In genomic region chr16:22646948-22647556, GRCh38 we compare ENCODE assay signal across 19 cellular contexts.
DNase-seq lines count a peak whose midpoint lies in the region; ATAC-seq, FAIRE-seq and TF ChIP-seq lines count a peak whose summit lies in the region.
"Had no signal": no experiment of that assay in that cellular context is flagged by ENCODE, and none has a peak within 500 bp of the region (broad histone marks: within the 10 kb centered on the region; RNA-seq: fewer than 3 reads in every experiment).

No MANE protein-coding gene starts in this region.

- no peak overlapping the region for H4K91ac ChIP-seq in H1 (replicated peaks; ENCODE audit: insufficient read length, low read length)

- no peak overlapping the region for H2BK20ac ChIP-seq in H1 (ENCODE audit: low read length)

- TF ChIP-seq RAD21 in H1 (IDR thresholded peaks at IDR 0.05 in 1 of 2, conservative IDR thresholded peaks at IDR 0.05 in 1 of 2; ENCODE audit: low read depth in 2 of 2, low read length in 2 of 2), result no peak

- H2BK120ac ChIP-seq in H1 (replicated peaks; ENCODE audit: low read depth, low read length), result no peak overlapping the region

- no peak overlapping the region for H4K5ac ChIP-seq in H1 (ENCODE audit: insufficient read length, low read depth, low read length)

- DNase-seq in activated CD8-positive, alpha-beta memory T cell treated with anti-CD3 and anti-CD28 coated beads for 24 hours, result peak; percentile 32
- DNase-seq in activated CD8-positive, alpha-beta memory T cell treated with anti-CD3 and anti-CD28 coated beads, Interleukin-2, amount 50 U/mL, for 4 hours, result no peak
- DNase-seq in NCI-H69 (lab: John Stamatoyannopoulos, UW) (peak; percentile 25), H1 (ENCODE audit: low read depth in 1 of 2, low spot score in 2 of 2) (no peak), AG20443 (ENCODE audit: low spot score) (no peak), SIG-M5 treated with dmso at 0.1 percent for 504 hours (lab: John Stamatoyannopoulos, UW; ENCODE audit: unreplicated experiment) (no peak)
- DNase-seq in stimulated activated effector memory CD8-positive, alpha-beta T cell treated with anti-CD3 and anti-CD28 coated beads, Interleukin-12 subunit alpha, Interleukin-12 subunit beta, amount 100 ng/mL, for 72 hours (ENCODE audit: low spot score in 2 of 2), result no peak
- no peak for DNase-seq in activated T-cell treated with anti-CD3 and anti-CD28 coated beads, Interleukin-2, amount 50 U/mL, for 72 hours
- DNase-seq: ACHN; AML-193; Caco-2; CD4-positive, alpha-beta T cell had no signal

- TF ChIP-seq CTCF in H1 (IDR thresholded peaks at IDR 0.05; ENCODE audit: control extremely low read depth in 1 of 3, insufficient read depth in 1 of 3, low read depth in 1 of 3, low read length in 3 of 3), result no peak

- H3K23ac ChIP-seq in H1 (ENCODE audit: insufficient read length), result no peak overlapping the region

- peak; percentile 27 for ATAC-seq in stimulated activated effector memory CD8-positive, alpha-beta T cell treated with anti-CD3 and anti-CD28 coated beads, Interleukin-12 subunit alpha, Interleukin-12 subunit beta, amount 100 ng/mL, for 72 hours
- no peak for ATAC-seq in activated T-cell treated with anti-CD3 and anti-CD28 coated beads, Interleukin-2, amount 50 U/mL, for 72 hours (replicated peaks in 1 of 2)

- TF ChIP-seq POLR2A in H1 (IDR thresholded peaks at IDR 0.05; ENCODE audit: control extremely low read depth in 1 of 2, low read depth in 2 of 2, low read length in 2 of 2), result no peak

- no peaks in the 10 kb centered on the region for H4K20me1 ChIP-seq in H1 (replicated peaks in 1 of 2; ENCODE audit: control insufficient read depth in 1 of 2, insufficient read depth in 2 of 2, low read length in 2 of 2)

- no peaks in the 10 kb centered on the region for H3K4me1 Mint-ChIP-seq in stimulated activated effector memory CD8-positive, alpha-beta T cell treated with anti-CD3 and anti-CD28 coated beads, Interleukin-12 subunit alpha, Interleukin-12 subunit beta, amount 100 ng/mL, for 72 hours
- no peaks in the 10 kb centered on the region for H3K4me1 Mint-ChIP-seq in activated T-cell treated with anti-CD3 and anti-CD28 coated beads, Interleukin-2, amount 50 U/mL, for 72 hours (ENCODE audit: low read depth)

- H3K27ac ChIP-seq in H1 (ENCODE audit: low read depth, low read length), result no peak overlapping the region
- H3K27ac ChIP-seq: C4-2B had no signal

- no peak overlapping the region for H3K56ac ChIP-seq in H1 (replicated peaks; ENCODE audit: insufficient read length, low read depth, low read length)

- H3K36me3 ChIP-seq in H1 (ENCODE audit: control insufficient read depth in 2 of 4, insufficient read depth in 4 of 4, low read length in 3 of 4), result no peaks in the 10 kb centered on the region

- H3K14ac ChIP-seq in H1 (ENCODE audit: insufficient read length), result no peak overlapping the region

- no peak overlapping the region for H3K4me3 Mint-ChIP-seq in stimulated activated effector memory CD8-positive, alpha-beta T cell treated with anti-CD3 and anti-CD28 coated beads, Interleukin-12 subunit alpha, Interleukin-12 subunit beta, amount 100 ng/mL, for 72 hours
- no peak overlapping the region for H3K4me3 Mint-ChIP-seq in activated T-cell treated with anti-CD3 and anti-CD28 coated beads, Interleukin-2, amount 50 U/mL, for 72 hours
- H3K4me3 Mint-ChIP-seq: CD4-positive, alpha-beta T cell had no signal

- 89% methylated on average over 7 of the region's 7 CpGs; no CpG with 5 or more reads in 1 of the 2 experiments for WGBS in H1 (ENCODE audit: extremely low coverage in 1 of 2, insufficient coverage in 1 of 2, insufficient read length in 1 of 2, insufficient replicate concordance in 2 of 2, low coverage in 1 of 2, low lambda C conversion rate in 2 of 2, missing lambda C conversion rate in 1 of 2), 2 experiments

- H3K23me2 ChIP-seq in H1 (ENCODE audit: low read depth, low read length), result no peaks in the 10 kb centered on the region

- H2BK15ac ChIP-seq in H1 (ENCODE audit: low read length), result no peak overlapping the region

- no peak overlapping the region for H2BK5ac ChIP-seq in H1 (ENCODE audit: low read depth, low read length)

- H3K4me1 ChIP-seq in H1 (replicated peaks in 1 of 4; ENCODE audit: control insufficient read depth in 3 of 4, insufficient read depth in 4 of 4, low read length in 3 of 4), result no peaks in the 10 kb centered on the region
- H3K4me1 ChIP-seq: Caco-2 had no signal

- H3K36me3 Mint-ChIP-seq in stimulated activated effector memory CD8-positive, alpha-beta T cell treated with anti-CD3 and anti-CD28 coated beads, Interleukin-12 subunit alpha, Interleukin-12 subunit beta, amount 100 ng/mL, for 72 hours, result no peaks in the 10 kb centered on the region
- H3K36me3 Mint-ChIP-seq in activated T-cell treated with anti-CD3 and anti-CD28 coated beads, Interleukin-2, amount 50 U/mL, for 72 hours (ENCODE audit: insufficient read depth in 2 of 2), result no peaks in the 10 kb centered on the region

- no peaks in the 10 kb centered on the region for H3K27me3 Mint-ChIP-seq in activated T-cell treated with anti-CD3 and anti-CD28 coated beads, Interleukin-2, amount 50 U/mL, for 72 hours (ENCODE audit: low read depth)

- no peaks in the 10 kb centered on the region for H3K79me1 ChIP-seq in H1 (ENCODE audit: low read depth, low read length)

- TF ChIP-seq EP300 in H1 (IDR thresholded peaks at IDR 0.05; ENCODE audit: borderline replicate concordance in 1 of 2, low read depth in 2 of 2, low read length in 2 of 2), result no peak

- H3K4me2 ChIP-seq in H1 (ENCODE audit: insufficient read depth in 1 of 2, low read depth in 2 of 2, low read length in 2 of 2), result no peak overlapping the region

- H2AK5ac ChIP-seq in H1 (ENCODE audit: low read depth, low read length), result no peak overlapping the region

- no peak overlapping the region for H3K18ac ChIP-seq in H1 (ENCODE audit: extremely low read depth, low read length)

- H3K27me3 ChIP-seq in H1 (replicated peaks in 1 of 4; ENCODE audit: control insufficient read depth in 3 of 4, extremely low read depth in 1 of 4, insufficient read depth in 3 of 4, low read length in 3 of 4), result no peaks in the 10 kb centered on the region

- H2AFZ ChIP-seq in H1 (ENCODE audit: low read length), result peak overlapping the region; percentile 8; the same call in 1 of the 2 replicates

- H4K8ac ChIP-seq in H1 (ENCODE audit: extremely low read depth, insufficient read depth, low read length), result no peak overlapping the region

- H3K27ac Mint-ChIP-seq in stimulated activated effector memory CD8-positive, alpha-beta T cell treated with anti-CD3 and anti-CD28 coated beads, Interleukin-12 subunit alpha, Interleukin-12 subunit beta, amount 100 ng/mL, for 72 hours, result no peak overlapping the region
- no peak overlapping the region for H3K27ac Mint-ChIP-seq in activated T-cell treated with anti-CD3 and anti-CD28 coated beads, Interleukin-2, amount 50 U/mL, for 72 hours
- H3K27ac Mint-ChIP-seq: CD4-positive, alpha-beta T cell had no signal

- CTCF ChIA-PET in H1 (lab: Charles Lee; ENCODE audit: partially characterized antibody), result no interaction called here

- FAIRE-seq in H1 (lab: Jason Lieb, UNC), result no peak
- FAIRE-seq: A204.1, D721Med, G401.6, GM12891, GM19239, H54 had no signal

- no peaks in the 10 kb centered on the region for H3K9me3 Mint-ChIP-seq in stimulated activated effector memory CD8-positive, alpha-beta T cell treated with anti-CD3 and anti-CD28 coated beads, Interleukin-12 subunit alpha, Interleukin-12 subunit beta, amount 100 ng/mL, for 72 hours
- H3K9me3 Mint-ChIP-seq in activated T-cell treated with anti-CD3 and anti-CD28 coated beads, Interleukin-2, amount 50 U/mL, for 72 hours, result no peaks in the 10 kb centered on the region
- H3K9me3 Mint-ChIP-seq: CD4-positive, alpha-beta T cell had no signal

- no peaks in the 10 kb centered on the region for H3K79me2 ChIP-seq in H1 (ENCODE audit: control insufficient read depth in 1 of 2, insufficient read depth in 2 of 2, low read length in 2 of 2)

- no peak overlapping the region for H3K4me3 ChIP-seq in H1 (ENCODE audit: extremely low read depth in 1 of 4, insufficient read depth in 2 of 4, low read depth in 3 of 4, low read length in 4 of 4)

- no peak overlapping the region for H3K4ac ChIP-seq in H1 (replicated peaks; ENCODE audit: insufficient read length, low read depth, low read length)

- POLR2A ChIA-PET in H1 (lab: Charles Lee; ENCODE audit: partially characterized antibody), result no interaction called here

- H3K9me3 ChIP-seq in H1 (ENCODE audit: insufficient read depth in 2 of 2, low read depth in 1 of 2, low read length in 1 of 2), result no peaks in the 10 kb centered on the region
- H3K9me3 ChIP-seq: Caco-2 had no signal

- no peak overlapping the region for H2BK12ac ChIP-seq in H1 (ENCODE audit: low read depth, low read length)

- no peak overlapping the region for H3K9ac ChIP-seq in H1 (replicated peaks in 1 of 4; ENCODE audit: extremely low read depth in 1 of 4, low read depth in 3 of 4, low read length in 3 of 4)

TF ChIP-seq in H1, 55 proteins besides CTCF, POLR2A, EP300 and RAD21:
- TF ChIP-seq KDM5A (IDR thresholded peaks at IDR 0.05; ENCODE audit: low read length) (no peak), CBX8 (IDR thresholded peaks at IDR 0.05; ENCODE audit: borderline replicate concordance, low read depth, low read length) (no peak), ZNF274 (IDR thresholded peaks at IDR 0.05; ENCODE audit: borderline replicate concordance, extremely low read depth, low read length) (no peak), SP1 (IDR thresholded peaks at IDR 0.05; ENCODE audit: low read depth, low read length) (no peak), SIRT6 (IDR thresholded peaks at IDR 0.05; ENCODE audit: low read length) (no peak), BCL11A (IDR thresholded peaks at IDR 0.05; ENCODE audit: low read depth in 2 of 2, low read length in 2 of 2) (no peak), RNF2 (IDR thresholded peaks at IDR 0.05; ENCODE audit: borderline replicate concordance, low read depth, low read length, missing control alignments, poor library complexity, severe bottlenecking) (no peak), RFX5 (IDR thresholded peaks at IDR 0.05; ENCODE audit: borderline replicate concordance, low read depth, low read length) (no peak), POLR2AphosphoS5 (IDR thresholded peaks at IDR 0.05; ENCODE audit: low read depth, low read length) (no peak), SUZ12 (IDR thresholded peaks at IDR 0.05; ENCODE audit: low read length) (no peak), FOSL1 (IDR thresholded peaks at IDR 0.05; ENCODE audit: insufficient read depth, low read depth, low read length) (no peak), SIX5 (IDR thresholded peaks at IDR 0.05; ENCODE audit: low read depth, low read length) (no peak), MAFK (IDR thresholded peaks at IDR 0.05; ENCODE audit: low read depth, low read length) (no peak), SRF (IDR thresholded peaks at IDR 0.05; ENCODE audit: low read depth, low read length) (no peak), SP2 (IDR thresholded peaks at IDR 0.05; ENCODE audit: low read length) (no peak), CHD2 (IDR thresholded peaks at IDR 0.05; ENCODE audit: low read length) (no peak), SIN3A (conservative IDR thresholded peaks at IDR 0.05 in 1 of 2, IDR thresholded peaks at IDR 0.05 in 1 of 2; ENCODE audit: low read depth in 1 of 2, low read length in 2 of 2) (no peak), HDAC2 (IDR thresholded peaks at IDR 0.05; ENCODE audit: borderline replicate concordance in 1 of 2, low read depth in 2 of 2, low read length in 2 of 2) (no peak)

Comparison
In these comparisons a context has a peak if more than half of its experiments do, and no peak if none do; other contexts are left out.
1. DNase-seq: peak in activated CD8-positive, alpha-beta memory T cell treated with anti-CD3 and anti-CD28 coated beads for 24 hours (single experiment) and NCI-H69 (single experiment); none in activated CD8-positive, alpha-beta memory T cell treated with anti-CD3 and anti-CD28 coated beads, Interleukin-2, amount 50 U/mL, for 4 hours (single experiment), H1 (0 of 2), stimulated activated effector memory CD8-positive, alpha-beta T cell treated with anti-CD3 and anti-CD28 coated beads, Interleukin-12 subunit alpha, Interleukin-12 subunit beta, amount 100 ng/mL, for 72 hours (0 of 2), activated T-cell treated with anti-CD3 and anti-CD28 coated beads, Interleukin-2, amount 50 U/mL, for 72 hours (0 of 2), AG20443 (single experiment) and SIG-M5 treated with dmso at 0.1 percent for 504 hours (single experiment).